ENCODE assay signal across 28 cellular contexts in the genomic region with DNA sequence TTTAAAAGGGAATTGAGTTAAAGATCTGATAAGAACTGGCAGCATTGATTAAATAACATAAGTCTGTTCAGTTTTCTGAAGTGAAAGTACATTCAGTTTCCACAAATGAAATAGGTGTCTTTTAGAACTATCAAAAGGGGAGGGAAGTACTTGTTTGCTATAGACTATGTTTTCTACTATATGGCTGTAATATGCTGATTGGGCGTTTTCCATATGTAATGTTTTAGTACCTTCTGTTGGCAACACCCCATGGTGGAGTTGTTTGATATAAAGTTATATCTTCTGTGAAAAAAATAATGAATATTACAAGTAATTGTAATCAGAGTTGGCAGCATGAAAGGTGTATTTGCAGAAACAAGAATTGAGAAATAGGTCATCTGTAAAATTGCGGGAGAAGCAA.
"Had no signal": no experiment of that assay in that cellular context is flagged by ENCODE, and none has a peak within 500 bp of the region (broad histone marks: within the 10 kb centered on the region; RNA-seq: fewer than 3 reads in every experiment).

No MANE protein-coding gene starts in this region.

- DNase-seq: dermis blood vessel endothelial cell; dorsolateral prefrontal cortex; effector CD4-positive, alpha-beta T cell; effector memory CD4-positive, alpha-beta T cell; erythroblast; esophagus squamous epithelium; foreskin fibroblast; foreskin melanocyte; gastrocnemius medialis; glutamatergic neuron; head of caudate nucleus; heart right ventricle; hippocampal formation; left cardiac atrium; left lung; left ventricle myocardium superior; lower lobe of right lung; mesenchymal stem cell; mucosa of descending colon; naive B cell; naive thymus-derived CD8-positive, alpha-beta T cell had no signal

- ATAC-seq: esophagus mucosa; gastrocnemius medialis; heart right ventricle; left cardiac atrium; left lung; left ventricle myocardium superior; lower lobe of right lung; mucosa of descending colon; naive thymus-derived CD8-positive, alpha-beta T cell had no signal

- H3K9me3 ChIP-seq: gastrocnemius medialis, lower lobe of right lung, mucosa of descending colon had no signal

- H3K4me3 ChIP-seq: coronary artery, dorsolateral prefrontal cortex, esophagus squamous epithelium, gastrocnemius medialis, heart right ventricle, left lung, lower lobe of right lung, mucosa of descending colon had no signal

- H3K36me3 ChIP-seq: esophagus squamous epithelium, gastrocnemius medialis, heart right ventricle, left lung, lower lobe of right lung had no signal

- H3K27me3 Mint-ChIP-seq: naive B cell had no signal

- H3K27me3 ChIP-seq: esophagus squamous epithelium, gastrocnemius medialis, heart right ventricle, left lung had no signal

- H3K36me3 Mint-ChIP-seq: mesothelial cell of epicardium; naive B cell; naive thymus-derived CD8-positive, alpha-beta T cell had no signal

- FAIRE-seq: endometrium, islet of Langerhans, keratinocyte had no signal

- H3K27ac ChIP-seq: coronary artery, dorsolateral prefrontal cortex, epithelial cell of prostate, esophagus squamous epithelium, gastrocnemius medialis, heart right ventricle, left lung, lower lobe of right lung had no signal

- H3K4me3 Mint-ChIP-seq: mesothelial cell of epicardium; naive B cell; naive thymus-derived CD8-positive, alpha-beta T cell had no signal

- H3K4me1 Mint-ChIP-seq: mesothelial cell of epicardium; naive B cell; naive thymus-derived CD8-positive, alpha-beta T cell had no signal

- H3K4me1 ChIP-seq: esophagus squamous epithelium, left lung, lower lobe of right lung had no signal

- H3K27ac Mint-ChIP-seq: mesothelial cell of epicardium; naive B cell; naive thymus-derived CD8-positive, alpha-beta T cell had no signal
